Comparison of ENCODE assay signal across 2 cellular contexts in the genomic region with DNA sequence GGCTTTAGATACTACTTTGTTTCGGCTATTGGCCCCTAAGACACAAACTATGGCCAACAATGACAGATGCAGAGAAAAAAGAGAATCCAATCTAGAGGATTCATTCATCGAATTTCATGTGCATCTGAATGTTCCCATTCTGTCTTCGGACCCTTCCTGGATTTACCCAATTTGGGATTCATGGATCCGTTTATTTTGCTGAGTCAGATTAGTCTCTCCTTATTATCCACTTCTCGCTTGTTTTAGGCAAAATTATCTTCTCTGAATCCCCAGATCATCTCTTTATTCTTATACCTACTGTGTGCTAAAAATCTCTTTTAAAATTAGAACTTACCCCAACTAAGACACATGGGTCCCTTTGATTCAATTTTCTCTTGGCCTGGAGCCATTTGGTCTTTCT.
A peak's percentile ranks its signal among the peaks of the same experiment; 100 is the strongest.
TF ChIP-seq lines count a peak whose summit lies in the region.

No MANE protein-coding gene starts in this region.

TF ChIP-seq in A549, 52 proteins besides CTCF, POLR2A, EP300 and RAD21:
- no peak for TF ChIP-seq SREBF2 (IDR thresholded peaks at IDR 0.05)
- TF ChIP-seq EHF (CRISPR knock-in tag; IDR thresholded peaks at IDR 0.05): no peak
- peak; percentile 70 for TF ChIP-seq MAFK (IDR thresholded peaks at IDR 0.05; ENCODE audit: partially characterized antibody)
- TF ChIP-seq NR3C1 (IDR thresholded peaks at IDR 0.05): no peak
- TF ChIP-seq ZNF302 (CRISPR knock-in tag; IDR thresholded peaks at IDR 0.05): no peak
- no peak for TF ChIP-seq FOSL2 (IDR thresholded peaks at IDR 0.05)
- no peak for TF ChIP-seq FOSL2 (CRISPR knock-in tag; IDR thresholded peaks at IDR 0.05)
- TF ChIP-seq BHLHE40 (IDR thresholded peaks at IDR 0.05; ENCODE audit: low read depth, low read length): no peak

TF ChIP-seq in K562, 482 proteins besides CTCF, POLR2A, EP300 and RAD21 (continues in another document):
- peak; percentile 69 for TF ChIP-seq MAFK (IDR thresholded peaks at IDR 0.05; ENCODE audit: low read length)
- TF ChIP-seq, protein P1, sequence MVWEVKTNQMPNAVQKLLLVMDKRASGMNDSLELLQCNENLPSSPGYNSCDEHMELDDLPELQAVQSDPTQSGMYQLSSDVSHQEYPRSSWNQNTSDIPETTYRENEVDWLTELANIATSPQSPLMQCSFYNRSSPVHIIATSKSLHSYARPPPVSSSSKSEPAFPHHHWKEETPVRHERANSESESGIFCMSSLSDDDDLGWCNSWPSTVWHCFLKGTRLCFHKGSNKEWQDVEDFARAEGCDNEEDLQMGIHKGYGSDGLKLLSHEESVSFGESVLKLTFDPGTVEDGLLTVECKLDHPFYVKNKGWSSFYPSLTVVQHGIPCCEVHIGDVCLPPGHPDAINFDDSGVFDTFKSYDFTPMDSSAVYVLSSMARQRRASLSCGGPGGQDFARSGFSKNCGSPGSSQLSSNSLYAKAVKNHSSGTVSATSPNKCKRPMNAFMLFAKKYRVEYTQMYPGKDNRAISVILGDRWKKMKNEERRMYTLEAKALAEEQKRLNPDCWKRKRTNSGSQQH (CRISPR knock-in tag; IDR thresholded peaks at IDR 0.05): no peak
- TF ChIP-seq MITF (IDR thresholded peaks at IDR 0.05): no peak
- TF ChIP-seq CBFA2T3 (IDR thresholded peaks at IDR 0.05): no peak
- TF ChIP-seq ZNF354B (CRISPR knock-in tag; IDR thresholded peaks at IDR 0.05): no peak
- TF ChIP-seq ZNF175 (CRISPR knock-in tag; IDR thresholded peaks at IDR 0.05; ENCODE audit: low read depth): no peak
- TF ChIP-seq HDAC8 (tag; IDR thresholded peaks at IDR 0.05): no peak
- no peak for TF ChIP-seq ZNF436 (CRISPR knock-in tag; IDR thresholded peaks at IDR 0.05)
- no peak for TF ChIP-seq HNRNPL (IDR thresholded peaks at IDR 0.05; ENCODE audit: low read depth, low read length)
- peak; percentile 70 for TF ChIP-seq C11orf30 (IDR thresholded peaks at IDR 0.05; ENCODE audit: low read depth)
- TF ChIP-seq, protein P2, sequence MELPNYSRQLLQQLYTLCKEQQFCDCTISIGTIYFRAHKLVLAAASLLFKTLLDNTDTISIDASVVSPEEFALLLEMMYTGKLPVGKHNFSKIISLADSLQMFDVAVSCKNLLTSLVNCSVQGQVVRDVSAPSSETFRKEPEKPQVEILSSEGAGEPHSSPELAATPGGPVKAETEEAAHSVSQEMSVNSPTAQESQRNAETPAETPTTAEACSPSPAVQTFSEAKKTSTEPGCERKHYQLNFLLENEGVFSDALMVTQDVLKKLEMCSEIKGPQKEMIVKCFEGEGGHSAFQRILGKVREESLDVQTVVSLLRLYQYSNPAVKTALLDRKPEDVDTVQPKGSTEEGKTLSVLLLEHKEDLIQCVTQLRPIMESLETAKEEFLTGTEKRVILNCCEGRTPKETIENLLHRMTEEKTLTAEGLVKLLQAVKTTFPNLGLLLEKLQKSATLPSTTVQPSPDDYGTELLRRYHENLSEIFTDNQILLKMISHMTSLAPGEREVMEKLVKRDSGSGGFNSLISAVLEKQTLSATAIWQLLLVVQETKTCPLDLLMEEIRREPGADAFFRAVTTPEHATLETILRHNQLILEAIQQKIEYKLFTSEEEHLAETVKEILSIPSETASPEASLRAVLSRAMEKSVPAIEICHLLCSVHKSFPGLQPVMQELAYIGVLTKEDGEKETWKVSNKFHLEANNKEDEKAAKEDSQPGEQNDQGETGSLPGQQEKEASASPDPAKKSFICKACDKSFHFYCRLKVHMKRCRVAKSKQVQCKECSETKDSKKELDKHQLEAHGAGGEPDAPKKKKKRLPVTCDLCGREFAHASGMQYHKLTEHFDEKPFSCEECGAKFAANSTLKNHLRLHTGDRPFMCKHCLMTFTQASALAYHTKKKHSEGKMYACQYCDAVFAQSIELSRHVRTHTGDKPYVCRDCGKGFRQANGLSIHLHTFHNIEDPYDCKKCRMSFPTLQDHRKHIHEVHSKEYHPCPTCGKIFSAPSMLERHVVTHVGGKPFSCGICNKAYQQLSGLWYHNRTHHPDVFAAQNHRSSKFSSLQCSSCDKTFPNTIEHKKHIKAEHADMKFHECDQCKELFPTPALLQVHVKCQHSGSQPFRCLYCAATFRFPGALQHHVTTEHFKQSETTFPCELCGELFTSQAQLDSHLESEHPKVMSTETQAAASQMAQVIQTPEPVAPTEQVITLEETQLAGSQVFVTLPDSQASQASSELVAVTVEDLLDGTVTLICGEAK (IDR thresholded peaks at IDR 0.05): no peak
- TF ChIP-seq, protein P2 (CRISPR knock-in tag; IDR thresholded peaks at IDR 0.05): no peak
- TF ChIP-seq ZNF316 (IDR thresholded peaks at IDR 0.05): peak; percentile 90
- TF ChIP-seq MCM7 (IDR thresholded peaks at IDR 0.05): no peak
- no peak for TF ChIP-seq CCNT2 (IDR thresholded peaks at IDR 0.05; ENCODE audit: borderline replicate concordance, extremely low read depth, insufficient read length, low read depth, low read length)
- no peak for TF ChIP-seq MCM3 (IDR thresholded peaks at IDR 0.05)
- no peak for TF ChIP-seq TEAD1 (CRISPR knock-in tag; IDR thresholded peaks at IDR 0.05)
- TF ChIP-seq SOX6 (IDR thresholded peaks at IDR 0.05): no peak
- TF ChIP-seq SMC3 (conservative IDR thresholded peaks at IDR 0.05; ENCODE audit: insufficient read depth, low read depth, low read length): no peak
- TF ChIP-seq HOXB6 (CRISPR knock-in tag; IDR thresholded peaks at IDR 0.05; ENCODE audit: borderline replicate concordance): no peak
- no peak for TF ChIP-seq ARID1B (IDR thresholded peaks at IDR 0.05)
- no peak for TF ChIP-seq BMI1 (IDR thresholded peaks at IDR 0.05; ENCODE audit: low read length)
- TF ChIP-seq MAFG (tag; conservative IDR thresholded peaks at IDR 0.05): peak; percentile 77
- no peak for TF ChIP-seq COPS2 (conservative IDR thresholded peaks at IDR 0.05)
- no peak for TF ChIP-seq ZNF57 (CRISPR knock-in tag; IDR thresholded peaks at IDR 0.05)
- no peak for TF ChIP-seq THAP12 (CRISPR knock-in tag; IDR thresholded peaks at IDR 0.05)
- TF ChIP-seq RHOXF2B (CRISPR knock-in tag; conservative IDR thresholded peaks at IDR 0.05): no peak
- TF ChIP-seq MAFF (IDR thresholded peaks at IDR 0.05; ENCODE audit: low read length): peak; percentile 75
- TF ChIP-seq ZNF639 (CRISPR knock-in tag; conservative IDR thresholded peaks at IDR 0.05 in 1 of 2, IDR thresholded peaks at IDR 0.05 in 1 of 2): no peak
- TF ChIP-seq JUNB (CRISPR knock-in tag; conservative IDR thresholded peaks at IDR 0.05): no peak
- TF ChIP-seq RFX5 (IDR thresholded peaks at IDR 0.05; ENCODE audit: low read depth, low read length): no peak
- TF ChIP-seq EGR1 (conservative IDR thresholded peaks at IDR 0.05): no peak
- TF ChIP-seq EWSR1 (IDR thresholded peaks at IDR 0.05; ENCODE audit: borderline replicate concordance, low read depth, partially characterized antibody): no peak
- TF ChIP-seq NFE2 (IDR thresholded peaks at IDR 0.05; ENCODE audit: low read depth): peak; percentile 13; the same call in 1 of the 2 replicates
- TF ChIP-seq, protein P3, sequence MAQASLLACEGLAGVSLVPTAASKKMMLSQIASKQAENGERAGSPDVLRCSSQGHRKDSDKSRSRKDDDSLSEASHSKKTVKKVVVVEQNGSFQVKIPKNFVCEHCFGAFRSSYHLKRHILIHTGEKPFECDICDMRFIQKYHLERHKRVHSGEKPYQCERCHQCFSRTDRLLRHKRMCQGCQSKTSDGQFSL (CRISPR knock-in tag; IDR thresholded peaks at IDR 0.05): no peak
- TF ChIP-seq, protein P3 (tag; IDR thresholded peaks at IDR 0.05): no peak
- no peak for TF ChIP-seq SMAD3 (CRISPR knock-in tag; conservative IDR thresholded peaks at IDR 0.05)
- TF ChIP-seq ZNF75A (CRISPR knock-in tag; IDR thresholded peaks at IDR 0.05): no peak
- TF ChIP-seq SRSF1 (IDR thresholded peaks at IDR 0.05; ENCODE audit: low read depth, low read length): no peak
- no peak for TF ChIP-seq POLR2H (tag; IDR thresholded peaks at IDR 0.05; ENCODE audit: low read depth)
- TF ChIP-seq RBM34 (IDR thresholded peaks at IDR 0.05; ENCODE audit: borderline replicate concordance, insufficient read depth, low read length): no peak
- TF ChIP-seq SRSF7 (optimal IDR thresholded peaks at IDR 0.05; ENCODE audit: low read depth, low read length): no peak
- no peak for TF ChIP-seq MECOM (CRISPR knock-in tag; IDR thresholded peaks at IDR 0.05)
- TF ChIP-seq NELFE (IDR thresholded peaks at IDR 0.05; ENCODE audit: insufficient read depth, insufficient read length): no peak
- TF ChIP-seq DEAF1 (CRISPR knock-in tag; IDR thresholded peaks at IDR 0.05): no peak
